Comparison of ENCODE assay signal across 15 cellular contexts in genomic region chr2:232443047-232443446, GRCh38. TPM values are rescaled to one million over a fixed set of nuclear protein-coding genes. Genes with fewer than 3 reads are reported as not detected.
"Had no signal": no experiment of that assay in that cellular context is flagged by ENCODE, and none has a peak within 500 bp of the region (broad histone marks: within the 10 kb centered on the region; RNA-seq: fewer than 3 reads in every experiment).

No MANE protein-coding gene starts in this region.

RNA-seq across cellular contexts. Expression of gene ALPI, which starts 12.9 kb away (rescaled TPM):
- total RNA-seq: natural killer cell, occipital lobe, osteoblast, progenitor cell of endocrine pancreas, pulmonary artery endothelial cell, right atrium auricular region, sciatic nerve, smooth muscle cell, spleen, suprapubic skin, ureter, vagina had no signal
- polyA plus RNA-seq: neural cell, ovary, smooth muscle cell, spleen had no signal

RNA-seq across cellular contexts. Expression of gene ALPG, which starts 36.4 kb away (rescaled TPM):
- total RNA-seq: natural killer cell, occipital lobe, osteoblast, progenitor cell of endocrine pancreas, pulmonary artery endothelial cell, right atrium auricular region, sciatic nerve, smooth muscle cell, spleen, suprapubic skin, transverse colon, ureter, vagina had no signal
- polyA plus RNA-seq: neural cell, smooth muscle cell, spleen had no signal

RNA-seq across cellular contexts. Expression of gene ECEL1, which starts 44.6 kb away (rescaled TPM):
- total RNA-seq: natural killer cell, osteoblast, pulmonary artery endothelial cell, right atrium auricular region, smooth muscle cell, transverse colon, vagina had no signal
- polyA plus RNA-seq: smooth muscle cell had no signal
